10 cellular contexts compared by ENCODE assay signal in genomic region chr18:63141777-63142176, GRCh38.
DNase-seq lines count a peak whose midpoint lies in the region; ATAC-seq and TF ChIP-seq lines count a peak whose summit lies in the region.
"Had no signal": no experiment of that assay in that cellular context is flagged by ENCODE, and none has a peak within 500 bp of the region (broad histone marks: within the 10 kb centered on the region; RNA-seq: fewer than 3 reads in every experiment).

No MANE protein-coding gene starts in this region.

- intact Hi-C loops in prostate gland (cut with DNase I), result no loop called here

- H3K27me3 Mint-ChIP-seq in memory B cell, result no peaks in the 10 kb centered on the region

- H3K4me3 Mint-ChIP-seq in memory B cell, result peak overlapping the region; percentile 68

- no peak for TF ChIP-seq CTCF in prostate gland (IDR thresholded peaks at IDR 0.05)

- H3K27ac Mint-ChIP-seq in memory B cell, result peak overlapping the region; percentile 90

- peak; percentile 45 for ATAC-seq in GM18858 (IDR thresholded peaks at IDR 0.05; ENCODE audit: unreplicated experiment)
- peak; percentile 60 for ATAC-seq in GM21529 (IDR thresholded peaks at IDR 0.05; ENCODE audit: unreplicated experiment)
- peak; percentile 47 for ATAC-seq in HG03460 (IDR thresholded peaks at IDR 0.05; ENCODE audit: unreplicated experiment)
- ATAC-seq in memory B cell (ENCODE audit: low read depth), result peak; percentile 42
- ATAC-seq: sciatic nerve had no signal

- H3K9me3 Mint-ChIP-seq in memory B cell, result no peaks in the 10 kb centered on the region

- WGBS in prostate gland, result 51% methylated on average over 10 of the region's 10 CpGs

- H3K27ac ChIP-seq in prostate gland, result no peak overlapping the region

- peaks cover 66% of the 10 kb centered on the region for H3K4me1 Mint-ChIP-seq in memory B cell

- H3K36me3 Mint-ChIP-seq in memory B cell, result peaks cover 13% of the 10 kb centered on the region

- no peaks in the 10 kb centered on the region for H3K4me1 ChIP-seq in prostate gland (replicated peaks)

- no peaks in the 10 kb centered on the region for H3K9me3 ChIP-seq in prostate gland

- no peak for TF ChIP-seq POLR2A in prostate gland (IDR thresholded peaks at IDR 0.05)

- H3K4me3 ChIP-seq in prostate gland, result no peak overlapping the region

- H3K27me3 ChIP-seq in prostate gland (replicated peaks; ENCODE audit: insufficient read depth), result no peaks in the 10 kb centered on the region

- DNase-seq in memory B cell (ENCODE audit: low spot score in 2 of 2) (peak; percentile 38 to 49), mesenteric fat pad (ENCODE audit: low spot score) (no peak), COLO668 (lab: John Stamatoyannopoulos, UW; ENCODE audit: unreplicated experiment) (no peak), prostate gland (ENCODE audit: low spot score) (no peak), T-helper 9 cell (no peak)
- DNase-seq: NCI-H187 treated with DMSO at 0.1 percent for 48 hours had no signal

- H3K36me3 ChIP-seq in prostate gland, result no peaks in the 10 kb centered on the region

Comparison
In these comparisons a context has a peak if more than half of its experiments do, and no peak if none do; other contexts are left out.
1. DNase-seq: peak in memory B cell (2 of 2); none in mesenteric fat pad (single experiment), COLO668 (single experiment), prostate gland (single experiment) and T-helper 9 cell (single experiment).
2. Peak in every context shown above with its lines, with median percentiles within 50 percentile points of each other: ATAC-seq.